Comparison of ENCODE assay signal across 8 cellular contexts in the genomic region with DNA sequence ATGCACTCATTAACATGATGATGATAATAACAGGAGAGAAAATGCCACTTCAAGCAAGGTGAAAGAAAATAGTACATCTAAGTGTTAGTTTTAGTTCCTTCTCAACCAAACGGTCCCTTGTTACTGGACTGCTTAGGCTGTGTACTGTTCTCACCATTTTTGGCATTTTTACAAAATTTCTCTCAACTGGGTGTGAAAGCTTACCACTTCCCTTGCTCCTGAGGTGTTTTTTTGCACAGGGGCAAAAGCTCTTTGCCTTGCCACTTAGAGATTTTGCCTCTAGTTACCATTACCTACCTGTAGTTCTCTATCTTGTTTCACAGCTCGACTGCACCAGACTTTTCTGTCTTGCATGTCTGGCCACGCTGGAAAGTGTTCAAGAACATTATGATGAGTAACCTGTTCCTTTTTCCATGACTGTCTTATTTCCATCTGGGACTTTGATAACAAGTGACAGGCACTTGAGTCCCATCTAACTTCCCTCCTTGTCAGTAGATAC. TPM values are rescaled to one million over a fixed set of nuclear protein-coding genes. Genes with fewer than 3 reads are reported as not detected.
DNase-seq lines count a peak whose midpoint lies in the region; ATAC-seq and TF ChIP-seq lines count a peak whose summit lies in the region.

No MANE protein-coding gene starts in this region.

- DNase-seq in EH (ENCODE audit: low read depth), result peak; percentile 56
- DNase-seq in GM20000 (ENCODE audit: low spot score), result peak; percentile 33
- peak; percentile 23 for DNase-seq in activated naive CD4-positive, alpha-beta T cell treated with anti-CD3 and anti-CD28 coated beads, Interleukin-2, amount 10 ng/mL, durations not matched to agents 7 days and 5 days
- DNase-seq in naive thymus-derived CD4-positive, alpha-beta T cell, result peak in 7 of 9 donors; percentile 26 to 66 (median 42)
- no peak for DNase-seq in NCI-H2107 (lab: John Stamatoyannopoulos, UW)
- DNase-seq in HuH-7.5 (ENCODE audit: low spot score), result no peak

- POLR2A ChIA-PET in naive thymus-derived CD4-positive, alpha-beta T cell (lab: Charles Lee), result interaction anchor here (0.8 to 14.5 kb wide), 4 partner anchors 10 to 17 kb away, joined by 4 to 150 read pairs (median 8); partner anchors contain the start of gene NEK7

- ATAC-seq in HG03520 (IDR thresholded peaks at IDR 0.05; ENCODE audit: unreplicated experiment), result peak; percentile 42
- ATAC-seq in naive thymus-derived CD4-positive, alpha-beta T cell, result peak; percentile 77
- no peak for ATAC-seq in HG03280 (IDR thresholded peaks at IDR 0.05; ENCODE audit: unreplicated experiment)

- peaks cover 84 to 90% of the 10 kb centered on the region in 2 donors for H3K4me1 ChIP-seq in naive thymus-derived CD4-positive, alpha-beta T cell (ENCODE audit: control insufficient read depth in 2 of 2, insufficient read depth in 2 of 2, low read length in 2 of 2)

- no peaks in the 10 kb centered on the region for H3K9me3 ChIP-seq in naive thymus-derived CD4-positive, alpha-beta T cell (ENCODE audit: control insufficient read depth in 2 of 3, low read length in 3 of 3)

- H3K36me3 Mint-ChIP-seq in activated naive CD4-positive, alpha-beta T cell treated with anti-CD3 and anti-CD28 coated beads, Interleukin-2, amount 10 ng/mL, durations not matched to agents 7 days and 5 days, result peaks cover 8% of the 10 kb centered on the region
- peaks cover 0 to 13% (median 0%) of the 10 kb centered on the region in 5 donors for H3K36me3 Mint-ChIP-seq in naive thymus-derived CD4-positive, alpha-beta T cell

- peak overlapping the region; percentile 25 for H3K4me3 Mint-ChIP-seq in activated naive CD4-positive, alpha-beta T cell treated with anti-CD3 and anti-CD28 coated beads, Interleukin-2, amount 10 ng/mL, durations not matched to agents 7 days and 5 days
- H3K4me3 Mint-ChIP-seq in naive thymus-derived CD4-positive, alpha-beta T cell, result peak overlapping the region; percentile 60 to 88 (median 78)

- H3K9me3 Mint-ChIP-seq in activated naive CD4-positive, alpha-beta T cell treated with anti-CD3 and anti-CD28 coated beads, Interleukin-2, amount 10 ng/mL, durations not matched to agents 7 days and 5 days, result no peaks in the 10 kb centered on the region
- H3K9me3 Mint-ChIP-seq in naive thymus-derived CD4-positive, alpha-beta T cell, result peaks cover 0 to 5% (median 0%) of the 10 kb centered on the region in 11 donors

- H3K27me3 Mint-ChIP-seq in activated naive CD4-positive, alpha-beta T cell treated with anti-CD3 and anti-CD28 coated beads, Interleukin-2, amount 10 ng/mL, durations not matched to agents 7 days and 5 days, result no peaks in the 10 kb centered on the region
- H3K27me3 Mint-ChIP-seq in naive thymus-derived CD4-positive, alpha-beta T cell, result no peaks in the 10 kb centered on the region

- H3K27me3 ChIP-seq in naive thymus-derived CD4-positive, alpha-beta T cell (ENCODE audit: control insufficient read depth in 2 of 2, insufficient read depth in 2 of 2, low read length in 2 of 2), result no peaks in the 10 kb centered on the region

- H3K27ac Mint-ChIP-seq in activated naive CD4-positive, alpha-beta T cell treated with anti-CD3 and anti-CD28 coated beads, Interleukin-2, amount 10 ng/mL, durations not matched to agents 7 days and 5 days, result peak overlapping the region; percentile 87
- H3K27ac Mint-ChIP-seq in naive thymus-derived CD4-positive, alpha-beta T cell, result peak overlapping the region; percentile 84 to 98 (median 95)

- CTCF ChIA-PET in activated naive CD4-positive, alpha-beta T cell treated with anti-CD3 and anti-CD28 coated beads, Interleukin-2, amount 10 ng/mL, durations not matched to agents 7 days and 5 days (lab: Charles Lee), result interaction anchor here (0.8 to 1.0 kb wide), 2 partner anchors 9 to 11 kb away, joined by 3 to 4 read pairs; no protein-coding TSS in a partner anchor
- CTCF ChIA-PET in naive thymus-derived CD4-positive, alpha-beta T cell (lab: Charles Lee), result interaction anchor here (0.9 to 1.5 kb wide), 3 partner anchors 8 to 95 kb away, joined by 3 to 5 read pairs (median 3); no protein-coding TSS in a partner anchor

- intact Hi-C loops in naive thymus-derived CD4-positive, alpha-beta T cell (cut with micrococcal nuclease), result loop anchor here (1.0 to 10.0 kb wide), 3 partner anchors 8 to 767 kb away; no protein-coding TSS in a partner anchor

- no peaks in the 10 kb centered on the region for H3K36me3 ChIP-seq in naive thymus-derived CD4-positive, alpha-beta T cell (ENCODE audit: control insufficient read depth in 2 of 3, insufficient read depth in 3 of 3, low read length in 3 of 3)

- H3K27ac ChIP-seq in naive thymus-derived CD4-positive, alpha-beta T cell (ENCODE audit: low read depth, low read length), result peak overlapping the region; percentile 71

- H3K4me1 Mint-ChIP-seq in activated naive CD4-positive, alpha-beta T cell treated with anti-CD3 and anti-CD28 coated beads, Interleukin-2, amount 10 ng/mL, durations not matched to agents 7 days and 5 days, result peaks cover 82% of the 10 kb centered on the region
- peaks cover 55 to 96% (median 93%) of the 10 kb centered on the region in 7 donors for H3K4me1 Mint-ChIP-seq in naive thymus-derived CD4-positive, alpha-beta T cell

- no peak for TF ChIP-seq CTCF in GM20000 (IDR thresholded peaks at IDR 0.05; ENCODE audit: extremely low read depth, missing control alignments)

- peak overlapping the region; percentile 54 for H3K4me3 ChIP-seq in naive thymus-derived CD4-positive, alpha-beta T cell (ENCODE audit: low read length)

RNA-seq across cellular contexts. Expression of gene NEK7, which starts 10.7 kb away (rescaled TPM):
- 10 to 100 TPM; 25.1 to 68.4 (median 61.3) TPM for total RNA-seq in naive thymus-derived CD4-positive, alpha-beta T cell
- 10 to 100 TPM; 28.8 to 30.4 TPM for polyA plus RNA-seq in naive thymus-derived CD4-positive, alpha-beta T cell

Comparison
In these comparisons a context has a peak if more than half of its experiments do, and no peak if none do; other contexts are left out.
1. DNase-seq: peak in EH (single experiment), GM20000 (single experiment), activated naive CD4-positive, alpha-beta T cell treated with anti-CD3 and anti-CD28 coated beads, Interleukin-2, amount 10 ng/mL, durations not matched to agents 7 days and 5 days (single experiment) and naive thymus-derived CD4-positive, alpha-beta T cell (7 of 9); none in NCI-H2107 (single experiment) and HuH-7.5 (single experiment).